Comparison of ENCODE assay signal across 8 cellular contexts in genomic region chr12:56258068-56258819, GRCh38. TPM values are rescaled to one million over a fixed set of nuclear protein-coding genes. Genes with fewer than 3 reads are reported as not detected.
DNase-seq lines count a peak whose midpoint lies in the region; ATAC-seq and TF ChIP-seq lines count a peak whose summit lies in the region.

TSS of gene ANKRD52 (minus strand) at chr12:56258384. CDS start at chr12:56258269, 115 bp downstream.

- H3K9me3 ChIP-seq in left ventricle myocardium inferior (replicated peaks) (no peaks in the 10 kb centered on the region), prostate gland (no peaks in the 10 kb centered on the region)

- ATAC-seq in HG02588 (IDR thresholded peaks at IDR 0.05; ENCODE audit: unreplicated experiment), result peak; percentile 89

- intact Hi-C loops in T-helper 1 cell treated with Interleukin-12 subunit alpha and Interleukin-12 subunit beta and Interleukin-4 antibody, amounts not matched to agents 30 ng/mL and 1 ng/mL, for 36 hours (cut with micrococcal nuclease), result loop anchor here (1.0 to 2.0 kb wide), 11 partner anchors 8 to 439 kb away; partner anchors contain the start of genes COQ10A, CS, ORMDL2 and RPS26
- intact Hi-C loops in left ventricle myocardium inferior (cut with micrococcal nuclease), result no loop called here
- intact Hi-C loops in prostate gland (cut with DNase I), result no loop called here

- H3K4me1 ChIP-seq in left ventricle myocardium inferior (peaks cover 37% of the 10 kb centered on the region), prostate gland (replicated peaks) (peaks cover 6% of the 10 kb centered on the region)

- no peak for TF ChIP-seq POLR2A in prostate gland (IDR thresholded peaks at IDR 0.05)

- peak; percentile 42 for DNase-seq in NCI-H1092 (lab: John Stamatoyannopoulos, UW)
- DNase-seq in amniotic epithelial cell (ENCODE audit: low read depth), result peak; percentile 62
- DNase-seq in left ventricle myocardium inferior, result peak; percentile 81
- peak; percentile 62 for DNase-seq in prostate gland (ENCODE audit: low spot score)
- peak; percentile 68 for DNase-seq in ureter (ENCODE audit: low spot score)

- TF ChIP-seq CTCF in GM12875 (IDR thresholded peaks at IDR 0.05; ENCODE audit: borderline replicate concordance, insufficient read depth, low read depth, low read length), result peak; percentile 87
- TF ChIP-seq CTCF in left ventricle myocardium inferior (IDR thresholded peaks at IDR 0.05; ENCODE audit: borderline replicate concordance), result peak; percentile 93
- peak; percentile 64 to 91 (median 78) for TF ChIP-seq CTCF in prostate gland (IDR thresholded peaks at IDR 0.05)

- H3K4me3 ChIP-seq in GM12875 (ENCODE audit: low read depth, low read length) (peak within 1 kb of the TSS; percentile 84), left ventricle myocardium inferior (peak within 1 kb of the TSS; percentile 98), prostate gland (peak within 1 kb of the TSS; percentile 72 to 83)

- H3K36me3 ChIP-seq in left ventricle myocardium inferior (peaks cover 35% of the 10 kb centered on the region), prostate gland (peaks cover 0 to 13% of the 10 kb centered on the region in 2 donors)

- H3K27ac ChIP-seq in left ventricle myocardium inferior (replicated peaks) (peak within 1 kb of the TSS; percentile 97), prostate gland (peak within 1 kb of the TSS; percentile 89 to 90)

- H3K27me3 ChIP-seq in left ventricle myocardium inferior (ENCODE audit: low read depth), result no peaks in the 10 kb centered on the region
- no peaks in the 10 kb centered on the region for H3K27me3 ChIP-seq in prostate gland (replicated peaks; ENCODE audit: insufficient read depth)

- WGBS in prostate gland, result under 1% methylated on average over 70 of the region's 78 CpGs

RNA-seq across cellular contexts. Expression of gene ANKRD52, which starts in this region (rescaled TPM):
- total RNA-seq in T-helper 1 cell treated with Interleukin-12 subunit alpha and Interleukin-12 subunit beta and Interleukin-4 antibody, amounts not matched to agents 30 ng/mL and 1 ng/mL, for 36 hours, result 57.8 and 74.9 TPM in 2 replicates
- total RNA-seq in left ventricle myocardium inferior (25.1 TPM), prostate gland (10 to 100 TPM; 18.5 to 29.0 TPM), ureter (43.9 TPM)

Comparison
In these comparisons a context has a peak if more than half of its experiments do, and no peak if none do; other contexts are left out.
1. Peak in every context shown above with its lines: DNase-seq, ATAC-seq, H3K4me3 ChIP-seq and H3K27ac ChIP-seq.